ENCODE assay signal across 8 cellular contexts in the genomic region with DNA sequence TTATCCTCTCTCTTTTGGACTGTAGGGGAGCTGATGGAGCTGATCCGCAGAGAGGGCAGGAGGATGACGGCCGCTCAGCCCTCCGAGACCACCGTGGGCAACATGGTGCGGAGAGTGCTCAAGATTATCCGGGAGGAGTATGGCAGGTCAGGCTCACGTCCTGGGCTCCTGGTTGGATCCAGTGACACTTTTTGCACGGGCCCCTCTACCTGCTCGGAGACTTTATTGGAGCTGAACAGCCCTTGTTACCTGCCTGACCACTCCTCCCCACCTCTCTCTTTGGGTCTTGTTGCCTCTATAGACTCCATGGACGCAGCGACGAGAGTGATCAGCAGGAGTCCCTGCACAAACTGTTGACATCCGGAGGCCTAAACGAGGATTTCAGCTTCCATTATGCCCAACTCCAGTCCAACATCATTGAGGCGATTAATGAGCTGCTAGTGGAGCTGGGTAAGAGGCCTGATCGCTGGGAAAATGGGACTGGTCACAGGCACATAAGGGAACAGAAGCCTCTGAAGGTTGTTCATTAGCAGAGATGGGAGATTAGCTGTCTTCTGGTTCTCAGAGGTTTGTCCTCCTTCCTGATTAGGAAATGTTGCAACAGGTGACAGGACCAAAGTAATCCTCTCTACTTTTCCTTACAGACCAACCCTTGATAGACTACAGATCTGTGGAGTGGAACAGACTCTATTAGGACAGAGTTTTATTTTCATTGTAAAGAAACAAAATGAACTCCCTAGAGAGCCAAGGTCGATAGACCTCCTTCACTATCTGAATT. TPM values are rescaled to one million over a fixed set of nuclear protein-coding genes. Genes with fewer than 3 reads are reported as not detected.
DNase-seq lines count a peak whose midpoint lies in the region; ATAC-seq and TF ChIP-seq lines count a peak whose summit lies in the region.

No MANE protein-coding gene starts in this region.

- H3K9me3 Mint-ChIP-seq in brain: peaks cover 0 to 13% (median 8%) of the 10 kb centered on the region in 5 experiments

- peak overlapping the region in 1 of 2 experiments; percentile 78 for H3K14ac ChIP-seq in mesenchymal stem cell (ENCODE audit: low read length in 2 of 2)

- H3K4me1 ChIP-seq in HUES48 (ENCODE audit: control insufficient read depth, insufficient read depth, low read length) (no peaks in the 10 kb centered on the region), mesenchymal stem cell (ENCODE audit: control insufficient read depth, insufficient read depth, low read depth, low read length) (peaks cover 4% of the 10 kb centered on the region)

- H3K9ac ChIP-seq in HUES48 (ENCODE audit: low read depth, low read length): peak overlapping the region; percentile 48
- H3K9ac ChIP-seq in mesenchymal stem cell (ENCODE audit: low read length): peak overlapping the region; percentile 94

- no peak for TF ChIP-seq CTCF in BJ (IDR thresholded peaks at IDR 0.05; ENCODE audit: insufficient read depth, low read depth, low read length)
- TF ChIP-seq CTCF in brain (conservative IDR thresholded peaks at IDR 0.05): no peak

- peak overlapping the region; percentile 47 for H4K91ac ChIP-seq in mesenchymal stem cell (ENCODE audit: low read length)

- ATAC-seq in HG03432 (IDR thresholded peaks at IDR 0.05; ENCODE audit: unreplicated experiment) (no peak), HG02885 (IDR thresholded peaks at IDR 0.05; ENCODE audit: poor library complexity, unreplicated experiment) (no peak)

- H3K36me3 ChIP-seq in BJ (ENCODE audit: control insufficient read depth, insufficient read depth, low read length) (peaks cover 11% of the 10 kb centered on the region), HUES48 (ENCODE audit: control insufficient read depth, insufficient read depth, low read length) (peaks cover 37% of the 10 kb centered on the region), mesenchymal stem cell (ENCODE audit: control insufficient read depth in 1 of 2, insufficient read depth in 2 of 2, low read depth in 1 of 2, low read length in 2 of 2) (peaks cover 8 to 36% of the 10 kb centered on the region in 2 experiments)

- H2AFZ ChIP-seq in mesenchymal stem cell (ENCODE audit: low read depth, low read length): peak overlapping the region; percentile 90

- H3K79me1 ChIP-seq in mesenchymal stem cell (replicated peaks; ENCODE audit: low read length, poor library complexity, severe bottlenecking): peaks cover 19% of the 10 kb centered on the region

- H2BK5ac ChIP-seq in mesenchymal stem cell (ENCODE audit: low read depth, low read length, poor library complexity, severe bottlenecking): no peak overlapping the region

- CTCF ChIA-PET in BJ (lab: Yijun Ruan, JAX): interaction anchor here (0.6 to 2.3 kb wide), 6 partner anchors 9 to 58 kb away, joined by 3 to 5 read pairs (median 4); no protein-coding TSS in a partner anchor

- peak overlapping the region in 1 of 2 experiments; percentile 46 for H3K23ac ChIP-seq in mesenchymal stem cell (ENCODE audit: low read length in 2 of 2)

- peaks cover 46% of the 10 kb centered on the region for H3K36me3 Mint-ChIP-seq in brain

- 15% methylated on average over 18 of the region's 18 CpGs for WGBS in mesenchymal stem cell

- H3K4me1 Mint-ChIP-seq in brain: peaks cover 46% of the 10 kb centered on the region

- H3K4me3 Mint-ChIP-seq in brain: peak overlapping the region; percentile 98 to 100 (median 99)

- H3K27ac Mint-ChIP-seq in brain: peak overlapping the region; percentile 90 to 98 (median 96)

- peaks cover 23% of the 10 kb centered on the region for H3K27me3 Mint-ChIP-seq in brain

- peak overlapping the region; percentile 27 for H2AK5ac ChIP-seq in mesenchymal stem cell (ENCODE audit: low read length, severe bottlenecking)

- H3K4ac ChIP-seq in mesenchymal stem cell (ENCODE audit: low read depth in 1 of 2, low read length in 2 of 2): peak overlapping the region; percentile 69 to 90

- POLR2A ChIA-PET in BJ (lab: Charles Lee): interaction anchor here (0.6 kb wide), 1 partner anchor 95 kb away, joined by 3 read pairs; no protein-coding TSS in a partner anchor

- H3K4me2 ChIP-seq in mesenchymal stem cell (ENCODE audit: low read length, poor library complexity, severe bottlenecking): peak overlapping the region; percentile 63

- DNase-seq in BJ (ENCODE audit: low read depth): no peak
- peak; percentile 24 for DNase-seq in mesenchymal stem cell
- no peak for DNase-seq in NCI-H345 (lab: John Stamatoyannopoulos, UW)
- DNase-seq in stimulated activated CD4-positive, alpha-beta T cell treated with anti-CD3 and anti-CD28 coated beads, Interleukin-4, amount 100 ng/mL, for 4 hours: no peak

- H3K18ac ChIP-seq in mesenchymal stem cell (ENCODE audit: low read depth in 1 of 2, low read length in 2 of 2): peak overlapping the region; percentile 46 to 67

- no peaks in the 10 kb centered on the region for H3K9me3 ChIP-seq in HUES48 (ENCODE audit: control insufficient read depth, insufficient read depth, low read length)
- no peaks in the 10 kb centered on the region for H3K9me3 ChIP-seq in mesenchymal stem cell (ENCODE audit: control insufficient read depth, low read length)

- H4K8ac ChIP-seq in mesenchymal stem cell (ENCODE audit: low read length): peak overlapping the region; percentile 88

- H3K4me3 ChIP-seq in BJ (ENCODE audit: low read depth, low read length) (peak overlapping the region; percentile 92), HUES48 (ENCODE audit: low read depth, low read length) (peak overlapping the region; percentile 95), mesenchymal stem cell (ENCODE audit: insufficient read depth in 1 of 2, low read depth in 1 of 2, low read length in 2 of 2) (peak overlapping the region; percentile 84 to 94)

- H2BK120ac ChIP-seq in mesenchymal stem cell (ENCODE audit: low read depth, low read length): peak overlapping the region; percentile 27

- peak overlapping the region in 1 of 2 experiments; percentile 47 for H2BK12ac ChIP-seq in mesenchymal stem cell (ENCODE audit: low read length in 2 of 2)

- H3K27me3 ChIP-seq in BJ (ENCODE audit: control insufficient read depth, insufficient read depth, low read length) (no peaks in the 10 kb centered on the region), HUES48 (ENCODE audit: control insufficient read depth, insufficient read depth, low read length) (no peaks in the 10 kb centered on the region), mesenchymal stem cell (ENCODE audit: control insufficient read depth in 1 of 2, insufficient read depth in 1 of 2, low read length in 2 of 2) (no peaks in the 10 kb centered on the region)

- H3K27ac ChIP-seq in HUES48 (ENCODE audit: low read depth, low read length) (peak overlapping the region; percentile 52), mesenchymal stem cell (ENCODE audit: low read length, poor library complexity, severe bottlenecking) (peak overlapping the region; percentile 1)

- no peak overlapping the region for H2BK15ac ChIP-seq in mesenchymal stem cell (ENCODE audit: low read depth, poor library complexity, severe bottlenecking)

RNA-seq across cellular contexts. Expression of a gene that starts 0.7 kb away (rescaled TPM):
- polyA plus RNA-seq in BJ (2011; rRNA removed) (78.0 and 79.8 TPM in 2 replicates), brain (ENCODE audit: insufficient read depth, low read depth, low replicate concordance) (98.5 TPM)
- polyA minus RNA-seq in BJ (2011; rRNA and poly(A)+ RNA removed): 21.6 and 31.4 TPM in 2 replicates
- polyA plus RNA-seq in mesenchymal stem cell (2013, experiment 1 of 2): 35.8 TPM
- 30.3 TPM for polyA plus RNA-seq in mesenchymal stem cell (2013, experiment 2 of 2)

RNA-seq across cellular contexts. Expression of a gene that starts 47.8 kb away (rescaled TPM):
- polyA plus RNA-seq in BJ (2011; rRNA removed) (5.7 and 6.9 TPM in 2 replicates), brain (ENCODE audit: insufficient read depth, low read depth, low replicate concordance) (5.9 TPM)
- polyA minus RNA-seq in BJ (2011; rRNA and poly(A)+ RNA removed): 4.5 and 8.4 TPM in 2 replicates
- 5.1 TPM for polyA plus RNA-seq in mesenchymal stem cell (2013, experiment 1 of 2)
- 4.6 TPM for polyA plus RNA-seq in mesenchymal stem cell (2013, experiment 2 of 2)

RNA-seq across cellular contexts. Expression of a gene that starts 48.0 kb away (rescaled TPM):
- polyA plus RNA-seq in BJ (2011; rRNA removed): 3.3 and 4.1 TPM in 2 replicates
- 2.0 and 2.1 TPM in 2 replicates for polyA minus RNA-seq in BJ (2011; rRNA and poly(A)+ RNA removed)
- 21.8 TPM for polyA plus RNA-seq in brain (ENCODE audit: insufficient read depth, low read depth, low replicate concordance)
- polyA plus RNA-seq in mesenchymal stem cell (2013, experiment 1 of 2): 6.4 TPM
- 6.8 TPM for polyA plus RNA-seq in mesenchymal stem cell (2013, experiment 2 of 2)
